1 cellular context compared by ENCODE assay signal in the genomic region with DNA sequence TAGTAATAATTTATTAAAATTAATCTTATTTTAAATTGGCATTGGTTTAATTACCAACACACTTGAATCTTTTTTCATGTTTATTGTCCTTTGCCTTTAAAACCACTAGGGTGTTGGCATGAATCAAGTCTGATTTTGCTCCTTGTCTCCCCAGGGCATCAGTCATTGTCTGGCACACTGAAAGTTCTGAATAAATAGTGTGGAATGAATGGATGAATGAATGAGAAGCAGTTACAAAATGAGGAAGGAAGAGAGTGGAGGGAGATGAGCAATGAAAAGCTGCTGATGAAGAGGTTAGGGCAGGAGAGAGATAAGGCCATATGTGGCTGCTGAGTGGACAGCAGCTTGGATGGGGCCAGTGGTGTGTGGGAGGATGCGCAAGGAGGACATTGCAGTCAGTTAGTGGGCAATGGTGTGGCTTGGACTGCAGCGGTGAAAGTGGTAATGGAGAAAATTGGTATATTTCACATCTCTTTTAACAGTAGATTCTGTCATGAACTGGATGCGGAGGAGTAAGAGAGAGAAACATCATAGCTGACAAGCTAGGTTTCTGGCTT.
A peak's percentile ranks its signal among the peaks of the same experiment; 100 is the strongest.
TF ChIP-seq lines count a peak whose summit lies in the region.

No MANE protein-coding gene starts in this region.

TF ChIP-seq in K562, 482 proteins besides CTCF, POLR2A, EP300 and RAD21 (continued from another document):
- TF ChIP-seq, protein P1, sequence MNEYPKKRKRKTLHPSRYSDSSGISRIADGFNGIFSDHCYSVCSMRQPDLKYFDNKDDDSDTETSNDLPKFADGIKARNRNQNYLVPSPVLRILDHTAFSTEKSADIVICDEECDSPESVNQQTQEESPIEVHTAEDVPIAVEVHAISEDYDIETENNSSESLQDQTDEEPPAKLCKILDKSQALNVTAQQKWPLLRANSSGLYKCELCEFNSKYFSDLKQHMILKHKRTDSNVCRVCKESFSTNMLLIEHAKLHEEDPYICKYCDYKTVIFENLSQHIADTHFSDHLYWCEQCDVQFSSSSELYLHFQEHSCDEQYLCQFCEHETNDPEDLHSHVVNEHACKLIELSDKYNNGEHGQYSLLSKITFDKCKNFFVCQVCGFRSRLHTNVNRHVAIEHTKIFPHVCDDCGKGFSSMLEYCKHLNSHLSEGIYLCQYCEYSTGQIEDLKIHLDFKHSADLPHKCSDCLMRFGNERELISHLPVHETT (CRISPR knock-in tag; conservative IDR thresholded peaks at IDR 0.05 in 1 of 2, IDR thresholded peaks at IDR 0.05 in 1 of 2), result no peak
- TF ChIP-seq SNIP1 (IDR thresholded peaks at IDR 0.05; ENCODE audit: low read depth), result no peak
- no peak for TF ChIP-seq KLF10 (CRISPR knock-in tag; IDR thresholded peaks at IDR 0.05)
- no peak for TF ChIP-seq HNRNPH1 (optimal IDR thresholded peaks at IDR 0.05; ENCODE audit: low read depth, low read length)
- no peak for TF ChIP-seq RBBP5 (IDR thresholded peaks at IDR 0.05; ENCODE audit: borderline replicate concordance, insufficient read depth, low read length, poor library complexity, severe bottlenecking)
- peak; percentile 91 for TF ChIP-seq CTBP1 (IDR thresholded peaks at IDR 0.05; ENCODE audit: borderline replicate concordance)
- no peak for TF ChIP-seq ZNF699 (CRISPR knock-in tag; IDR thresholded peaks at IDR 0.05; ENCODE audit: insufficient replicate concordance)
- 0 out of 2 replicates have a peak, but pooled peaks have one; percentile 26 for TF ChIP-seq MECOM (CRISPR knock-in tag; IDR thresholded peaks at IDR 0.05)
- 0 out of 4 replicates have a peak, but pooled peaks of 1 of the 2 experiments have one; percentile 35 for TF ChIP-seq HDAC1 (IDR thresholded peaks at IDR 0.05)
- TF ChIP-seq CBFA2T3 (IDR thresholded peaks at IDR 0.05), result 0 out of 2 replicates have a peak, but pooled peaks have one; percentile 10
- TF ChIP-seq KDM1A (IDR thresholded peaks at IDR 0.05), result peak in 1 of 2 experiments; percentile 74; a peak in 2 of 4 replicates
- TF ChIP-seq, protein P2, sequence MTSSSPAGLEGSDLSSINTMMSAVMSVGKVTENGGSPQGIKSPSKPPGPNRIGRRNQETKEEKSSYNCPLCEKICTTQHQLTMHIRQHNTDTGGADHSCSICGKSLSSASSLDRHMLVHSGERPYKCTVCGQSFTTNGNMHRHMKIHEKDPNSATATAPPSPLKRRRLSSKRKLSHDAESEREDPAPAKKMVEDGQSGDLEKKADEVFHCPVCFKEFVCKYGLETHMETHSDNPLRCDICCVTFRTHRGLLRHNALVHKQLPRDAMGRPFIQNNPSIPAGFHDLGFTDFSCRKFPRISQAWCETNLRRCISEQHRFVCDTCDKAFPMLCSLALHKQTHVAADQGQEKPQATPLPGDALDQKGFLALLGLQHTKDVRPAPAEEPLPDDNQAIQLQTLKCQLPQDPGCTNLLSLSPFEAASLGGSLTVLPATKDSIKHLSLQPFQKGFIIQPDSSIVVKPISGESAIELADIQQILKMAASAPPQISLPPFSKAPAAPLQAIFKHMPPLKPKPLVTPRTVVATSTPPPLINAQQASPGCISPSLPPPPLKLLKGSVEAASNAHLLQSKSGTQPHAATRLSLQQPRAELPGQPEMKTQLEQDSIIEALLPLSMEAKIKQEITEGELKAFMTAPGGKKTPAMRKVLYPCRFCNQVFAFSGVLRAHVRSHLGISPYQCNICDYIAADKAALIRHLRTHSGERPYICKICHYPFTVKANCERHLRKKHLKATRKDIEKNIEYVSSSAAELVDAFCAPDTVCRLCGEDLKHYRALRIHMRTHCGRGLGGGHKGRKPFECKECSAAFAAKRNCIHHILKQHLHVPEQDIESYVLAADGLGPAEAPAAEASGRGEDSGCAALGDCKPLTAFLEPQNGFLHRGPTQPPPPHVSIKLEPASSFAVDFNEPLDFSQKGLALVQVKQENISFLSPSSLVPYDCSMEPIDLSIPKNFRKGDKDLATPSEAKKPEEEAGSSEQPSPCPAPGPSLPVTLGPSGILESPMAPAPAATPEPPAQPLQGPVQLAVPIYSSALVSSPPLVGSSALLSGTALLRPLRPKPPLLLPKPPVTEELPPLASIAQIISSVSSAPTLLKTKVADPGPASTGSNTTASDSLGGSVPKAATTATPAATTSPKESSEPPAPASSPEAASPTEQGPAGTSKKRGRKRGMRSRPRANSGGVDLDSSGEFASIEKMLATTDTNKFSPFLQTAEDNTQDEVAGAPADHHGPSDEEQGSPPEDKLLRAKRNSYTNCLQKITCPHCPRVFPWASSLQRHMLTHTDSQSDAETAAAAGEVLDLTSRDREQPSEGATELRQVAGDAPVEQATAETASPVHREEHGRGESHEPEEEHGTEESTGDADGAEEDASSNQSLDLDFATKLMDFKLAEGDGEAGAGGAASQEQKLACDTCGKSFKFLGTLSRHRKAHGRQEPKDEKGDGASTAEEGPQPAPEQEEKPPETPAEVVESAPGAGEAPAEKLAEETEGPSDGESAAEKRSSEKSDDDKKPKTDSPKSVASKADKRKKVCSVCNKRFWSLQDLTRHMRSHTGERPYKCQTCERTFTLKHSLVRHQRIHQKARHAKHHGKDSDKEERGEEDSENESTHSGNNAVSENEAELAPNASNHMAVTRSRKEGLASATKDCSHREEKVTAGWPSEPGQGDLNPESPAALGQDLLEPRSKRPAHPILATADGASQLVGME (CRISPR knock-in tag; IDR thresholded peaks at IDR 0.05), result peak; percentile 93
- no peak for TF ChIP-seq NCOA4 (IDR thresholded peaks at IDR 0.05; ENCODE audit: partially characterized antibody)
- peak; percentile 56 for TF ChIP-seq EGR1 (conservative IDR thresholded peaks at IDR 0.05)
